Comparison of ENCODE assay signal across 1 cellular context in the genomic region with DNA sequence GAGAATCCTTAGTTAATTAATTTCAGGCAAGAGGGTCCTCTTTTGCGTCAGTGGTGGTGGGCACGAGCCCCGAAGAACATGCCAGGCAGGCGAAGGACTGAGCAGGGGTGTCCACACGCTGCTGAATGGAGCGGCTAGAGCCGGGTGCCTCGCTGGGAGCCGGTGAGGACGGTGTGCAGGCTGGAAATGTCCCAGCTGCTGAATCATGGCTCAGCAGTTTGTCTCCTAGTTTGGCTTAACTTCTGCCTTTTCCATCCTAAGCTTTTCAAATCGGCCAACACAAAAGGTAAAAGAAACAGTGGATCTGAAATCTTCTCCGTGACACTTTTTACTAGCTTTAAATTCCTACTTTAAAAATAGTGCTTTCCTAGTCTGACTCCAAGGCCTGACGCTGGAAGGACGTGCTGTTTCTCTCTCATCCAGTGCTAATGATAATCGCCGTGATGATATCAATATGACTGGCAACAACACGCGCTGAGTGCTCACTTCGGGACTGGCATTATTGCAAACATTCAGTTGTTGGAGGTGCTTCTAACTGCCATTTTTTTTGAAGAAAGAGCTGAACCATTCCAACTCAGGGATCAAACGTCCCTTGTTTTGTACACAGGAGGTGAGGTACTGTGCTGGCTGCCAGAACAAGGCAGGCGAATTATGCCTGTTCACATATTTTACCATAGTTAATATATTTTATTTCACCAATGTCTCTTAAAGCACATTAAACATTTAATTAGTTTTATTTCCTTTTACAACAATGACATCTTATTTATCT.
TF ChIP-seq lines count a peak whose summit lies in the region.

No MANE protein-coding gene starts in this region.

TF ChIP-seq in K562, 482 proteins besides CTCF, POLR2A, EP300 and RAD21 (continued from another document):
- TF ChIP-seq ZNF79 (CRISPR knock-in tag; IDR thresholded peaks at IDR 0.05; ENCODE audit: low read depth) (no peak), UBTF (IDR thresholded peaks at IDR 0.05; ENCODE audit: borderline replicate concordance in 1 of 2, low read depth in 2 of 2, low read length in 2 of 2) (peak in 1 of 2 experiments; percentile 66; a peak in 1 of 4 replicates), MGA (IDR thresholded peaks at IDR 0.05) (peak; percentile 8; the same call in 1 of the 2 replicates), SMARCE1 (IDR thresholded peaks at IDR 0.05) (0 out of 2 replicates have a peak, but pooled peaks have one; percentile 15), ZNF518B (CRISPR knock-in tag; IDR thresholded peaks at IDR 0.05) (no peak), RBBP5 (IDR thresholded peaks at IDR 0.05; ENCODE audit: borderline replicate concordance, insufficient read depth, low read length, poor library complexity, severe bottlenecking) (peak; percentile 71), JUND (IDR thresholded peaks at IDR 0.05; ENCODE audit: borderline replicate concordance, low read depth, low read length) (0 out of 2 replicates have a peak, but pooled peaks have one; percentile 6), JUND (tag; IDR thresholded peaks at IDR 0.05; ENCODE audit: borderline replicate concordance, low read depth, low read length) (no peak), ZNF184 (CRISPR knock-in tag; IDR thresholded peaks at IDR 0.05) (no peak), C11orf30 (IDR thresholded peaks at IDR 0.05; ENCODE audit: low read depth) (peak; percentile 85), RB1 (IDR thresholded peaks at IDR 0.05; ENCODE audit: low read depth) (no peak), ZNF589 (CRISPR knock-in tag; IDR thresholded peaks at IDR 0.05; ENCODE audit: low read depth) (no peak), MAFG (tag; conservative IDR thresholded peaks at IDR 0.05) (peak; percentile 78), DPF2 (IDR thresholded peaks at IDR 0.05) (peak; percentile 42; the same call in 1 of the 2 replicates), NFE2 (IDR thresholded peaks at IDR 0.05; ENCODE audit: low read depth) (peak; percentile 88), ZNF175 (CRISPR knock-in tag; IDR thresholded peaks at IDR 0.05; ENCODE audit: low read depth) (no peak), E2F6 (IDR thresholded peaks at IDR 0.05; ENCODE audit: borderline replicate concordance in 1 of 2, extremely low read depth in 1 of 2, insufficient read depth in 1 of 2, insufficient read length in 1 of 2, low read depth in 1 of 2, low read length in 1 of 2, poor library complexity in 1 of 2, severe bottlenecking in 1 of 2) (peak in 1 of 2 experiments; percentile 46), FOXM1 (IDR thresholded peaks at IDR 0.05; ENCODE audit: low read depth) (no peak), FOXM1 (CRISPR knock-in tag; IDR thresholded peaks at IDR 0.05; ENCODE audit: low read depth) (no peak), MAFK (IDR thresholded peaks at IDR 0.05; ENCODE audit: low read length) (peak; percentile 59), SMARCA4 (IDR thresholded peaks at IDR 0.05) (peak; percentile 51; the same call in 1 of the 2 replicates), EGR1 (conservative IDR thresholded peaks at IDR 0.05) (no peak), TAF1 (IDR thresholded peaks at IDR 0.05; ENCODE audit: control insufficient read depth, extremely low read depth, insufficient read depth, low read length, severe bottlenecking) (no peak), ZNF316 (IDR thresholded peaks at IDR 0.05) (peak; percentile 85), CBX3 (IDR thresholded peaks at IDR 0.05; ENCODE audit: borderline replicate concordance in 1 of 2, low read length in 2 of 2) (no peak)
- TF ChIP-seq, protein P1, sequence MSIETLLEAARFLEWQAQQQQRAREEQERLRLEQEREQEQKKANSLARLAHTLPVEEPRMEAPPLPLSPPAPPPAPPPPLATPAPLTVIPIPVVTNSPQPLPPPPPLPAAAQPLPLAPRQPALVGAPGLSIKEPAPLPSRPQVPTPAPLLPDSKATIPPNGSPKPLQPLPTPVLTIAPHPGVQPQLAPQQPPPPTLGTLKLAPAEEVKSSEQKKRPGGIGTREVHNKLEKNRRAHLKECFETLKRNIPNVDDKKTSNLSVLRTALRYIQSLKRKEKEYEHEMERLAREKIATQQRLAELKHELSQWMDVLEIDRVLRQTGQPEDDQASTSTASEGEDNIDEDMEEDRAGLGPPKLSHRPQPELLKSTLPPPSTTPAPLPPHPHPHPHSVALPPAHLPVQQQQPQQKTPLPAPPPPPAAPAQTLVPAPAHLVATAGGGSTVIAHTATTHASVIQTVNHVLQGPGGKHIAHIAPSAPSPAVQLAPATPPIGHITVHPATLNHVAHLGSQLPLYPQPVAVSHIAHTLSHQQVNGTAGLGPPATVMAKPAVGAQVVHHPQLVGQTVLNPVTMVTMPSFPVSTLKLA (conservative IDR thresholded peaks at IDR 0.05) = peak in 1 of 2 experiments; percentile 13; a peak in 1 of 4 replicates
- TF ChIP-seq, protein P2, sequence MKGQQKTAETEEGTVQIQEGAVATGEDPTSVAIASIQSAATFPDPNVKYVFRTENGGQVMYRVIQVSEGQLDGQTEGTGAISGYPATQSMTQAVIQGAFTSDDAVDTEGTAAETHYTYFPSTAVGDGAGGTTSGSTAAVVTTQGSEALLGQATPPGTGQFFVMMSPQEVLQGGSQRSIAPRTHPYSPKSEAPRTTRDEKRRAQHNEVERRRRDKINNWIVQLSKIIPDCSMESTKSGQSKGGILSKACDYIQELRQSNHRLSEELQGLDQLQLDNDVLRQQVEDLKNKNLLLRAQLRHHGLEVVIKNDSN (CRISPR knock-in tag; IDR thresholded peaks at IDR 0.05) = no peak
- TF ChIP-seq, protein P3, sequence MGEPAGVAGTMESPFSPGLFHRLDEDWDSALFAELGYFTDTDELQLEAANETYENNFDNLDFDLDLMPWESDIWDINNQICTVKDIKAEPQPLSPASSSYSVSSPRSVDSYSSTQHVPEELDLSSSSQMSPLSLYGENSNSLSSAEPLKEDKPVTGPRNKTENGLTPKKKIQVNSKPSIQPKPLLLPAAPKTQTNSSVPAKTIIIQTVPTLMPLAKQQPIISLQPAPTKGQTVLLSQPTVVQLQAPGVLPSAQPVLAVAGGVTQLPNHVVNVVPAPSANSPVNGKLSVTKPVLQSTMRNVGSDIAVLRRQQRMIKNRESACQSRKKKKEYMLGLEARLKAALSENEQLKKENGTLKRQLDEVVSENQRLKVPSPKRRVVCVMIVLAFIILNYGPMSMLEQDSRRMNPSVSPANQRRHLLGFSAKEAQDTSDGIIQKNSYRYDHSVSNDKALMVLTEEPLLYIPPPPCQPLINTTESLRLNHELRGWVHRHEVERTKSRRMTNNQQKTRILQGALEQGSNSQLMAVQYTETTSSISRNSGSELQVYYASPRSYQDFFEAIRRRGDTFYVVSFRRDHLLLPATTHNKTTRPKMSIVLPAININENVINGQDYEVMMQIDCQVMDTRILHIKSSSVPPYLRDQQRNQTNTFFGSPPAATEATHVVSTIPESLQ (CRISPR knock-in tag; IDR thresholded peaks at IDR 0.05) = no peak
